8 cellular contexts compared by ENCODE assay signal in genomic region chr15:65638681-65639089, GRCh38. TPM values are rescaled to one million over a fixed set of nuclear protein-coding genes. Genes with fewer than 3 reads are reported as not detected.
A peak's percentile ranks its signal among the peaks of the same experiment; 100 is the strongest.
DNase-seq lines count a peak whose midpoint lies in the region; ATAC-seq and TF ChIP-seq lines count a peak whose summit lies in the region.

No MANE protein-coding gene starts in this region.

- peak overlapping the region; percentile 76 for H3K4me2 ChIP-seq in KMS-11
- peak overlapping the region; percentile 10; the same call in 1 of the 2 replicates for H3K4me2 ChIP-seq in OCI-LY3 (ENCODE audit: low read length)

- peaks cover 9% of the 10 kb centered on the region for H3K4me1 Mint-ChIP-seq in activated T-cell treated with anti-CD3 and anti-CD28 coated beads, Interleukin-2, amount 50 U/mL, for 24 hours (ENCODE audit: low read depth)

- H3K9me3 Mint-ChIP-seq in activated T-cell treated with anti-CD3 and anti-CD28 coated beads, Interleukin-2, amount 50 U/mL, for 24 hours: no peaks in the 10 kb centered on the region

- H4K20me1 ChIP-seq in KMS-11 (ENCODE audit: insufficient read depth): no peaks in the 10 kb centered on the region
- H4K20me1 ChIP-seq in OCI-LY3 (ENCODE audit: insufficient read depth, low read length): peaks cover 33% of the 10 kb centered on the region

- no peaks in the 10 kb centered on the region for H3K36me3 Mint-ChIP-seq in activated T-cell treated with anti-CD3 and anti-CD28 coated beads, Interleukin-2, amount 50 U/mL, for 24 hours (ENCODE audit: low read depth)

- H3K4me3 ChIP-seq in KMS-11 (IDR thresholded peaks at IDR 0.05; ENCODE audit: insufficient read depth, low read depth, low read length): no peak overlapping the region
- no peak overlapping the region for H3K4me3 ChIP-seq in OCI-LY3 (ENCODE audit: low read length)
- H3K4me3 ChIP-seq in right cardiac atrium (ENCODE audit: low read length): no peak overlapping the region

- H3K36me3 ChIP-seq in KMS-11 (ENCODE audit: insufficient read depth) (no peaks in the 10 kb centered on the region), OCI-LY3 (replicated peaks; ENCODE audit: low read depth, low read length) (no peaks in the 10 kb centered on the region)

- peak; percentile 4 for DNase-seq in activated T-cell treated with anti-CD3 and anti-CD28 coated beads for 24 hours (ENCODE audit: low read depth)
- no peak for DNase-seq in activated T-cell treated with anti-CD3 and anti-CD28 coated beads, Interleukin-2, amount 50 U/mL, for 24 hours
- DNase-seq in amniotic epithelial cell (ENCODE audit: low read depth): peak; percentile 80
- no peak for DNase-seq in right cardiac atrium
- DNase-seq in sciatic nerve (ENCODE audit: low spot score): no peak
- no peak for DNase-seq in OCI-M2 (lab: John Stamatoyannopoulos, UW; ENCODE audit: unreplicated experiment)

- H3K27me3 ChIP-seq in KMS-11 (ENCODE audit: insufficient read depth, low read depth) (no peaks in the 10 kb centered on the region), OCI-LY3 (ENCODE audit: low read depth, low read length) (peaks cover 58% of the 10 kb centered on the region), right cardiac atrium (ENCODE audit: control insufficient read depth, insufficient read depth) (no peaks in the 10 kb centered on the region)

- no peak overlapping the region for H3K27ac Mint-ChIP-seq in activated T-cell treated with anti-CD3 and anti-CD28 coated beads, Interleukin-2, amount 50 U/mL, for 24 hours

- WGBS in right cardiac atrium: 4% methylated on average over 3 of the region's 3 CpGs

- H3K27ac ChIP-seq in KMS-11 (no peak overlapping the region), OCI-LY3 (ENCODE audit: low read length) (no peak overlapping the region), right cardiac atrium (ENCODE audit: low read length) (no peak overlapping the region)

- H3K9ac ChIP-seq in KMS-11: no peak overlapping the region
- H3K9ac ChIP-seq in OCI-LY3 (ENCODE audit: low read length): no peak overlapping the region

- intact Hi-C loops in right cardiac atrium (cut with DNase I) (loop anchor here in 1 of 4 donors (10.0 kb wide), 1 partner anchor 216 kb away; no protein-coding TSS in a partner anchor), sciatic nerve (cut with DNase I) (no loop called here)

- H3K79me2 ChIP-seq in KMS-11 (ENCODE audit: insufficient read depth, low read depth) (no peaks in the 10 kb centered on the region), OCI-LY3 (ENCODE audit: low read length) (no peaks in the 10 kb centered on the region)

- H3K4me1 ChIP-seq in KMS-11 (ENCODE audit: low read depth, poor library complexity, severe bottlenecking) (peaks cover 31% of the 10 kb centered on the region), OCI-LY3 (ENCODE audit: low read length) (0 out of 2 replicates have a peak, but pooled peaks cover 6% of the 10 kb centered on the region), right cardiac atrium (ENCODE audit: control insufficient read depth, insufficient read depth, low read length) (peaks cover 2% of the 10 kb centered on the region)

- H2AFZ ChIP-seq in KMS-11 (ENCODE audit: low read depth) (peak overlapping the region; percentile 8; the same call in 1 of the 2 replicates), OCI-LY3 (ENCODE audit: low read depth, low read length) (no peak overlapping the region)

- no peaks in the 10 kb centered on the region for H3K9me3 ChIP-seq in OCI-LY3 (ENCODE audit: insufficient read depth, low read length)
- H3K9me3 ChIP-seq in right cardiac atrium (ENCODE audit: control insufficient read depth, low read length): no peaks in the 10 kb centered on the region

- no peaks in the 10 kb centered on the region for H3K27me3 Mint-ChIP-seq in activated T-cell treated with anti-CD3 and anti-CD28 coated beads, Interleukin-2, amount 50 U/mL, for 24 hours

- TF ChIP-seq CTCF in KMS-11 (conservative IDR thresholded peaks at IDR 0.05; ENCODE audit: low read depth, low read length) (peak; percentile 93), OCI-LY3 (IDR thresholded peaks at IDR 0.05; ENCODE audit: low read depth, low read length) (peak; percentile 98)

- peak; percentile 75 to 76 for ATAC-seq in right cardiac atrium
- ATAC-seq in sciatic nerve: peak; percentile 91

- no peak overlapping the region for H3K4me3 Mint-ChIP-seq in activated T-cell treated with anti-CD3 and anti-CD28 coated beads, Interleukin-2, amount 50 U/mL, for 24 hours

RNA-seq across cellular contexts. Expression of gene SLC24A1, which starts 16.9 kb away (rescaled TPM):
- total RNA-seq in right cardiac atrium (1 to 10 TPM; 2.3 to 3.1 (median 2.5) TPM), sciatic nerve (12.4 TPM)
- 2.4 TPM for polyA plus RNA-seq in right cardiac atrium

RNA-seq across cellular contexts. Expression of gene INTS14, which starts 27.8 kb away (rescaled TPM):
- total RNA-seq in right cardiac atrium: 10 to 100 TPM; 15.2 to 22.8 (median 18.6) TPM
- 11.0 TPM for polyA plus RNA-seq in right cardiac atrium
- total RNA-seq in sciatic nerve: 24.4 TPM

Comparison
In these comparisons a context has a peak if more than half of its experiments do, and no peak if none do; other contexts are left out.
1. DNase-seq: peak in activated T-cell treated with anti-CD3 and anti-CD28 coated beads for 24 hours (single experiment) and amniotic epithelial cell (single experiment); none in activated T-cell treated with anti-CD3 and anti-CD28 coated beads, Interleukin-2, amount 50 U/mL, for 24 hours (single experiment), right cardiac atrium (0 of 3), sciatic nerve (single experiment) and OCI-M2 (single experiment).